ENCODE assay signal across 24 cellular contexts in genomic region chr5:17340363-17340762, GRCh38.
"Had no signal": no experiment of that assay in that cellular context is flagged by ENCODE, and none has a peak within 500 bp of the region (broad histone marks: within the 10 kb centered on the region; RNA-seq: fewer than 3 reads in every experiment).

No MANE protein-coding gene starts in this region.

- H3K4me1 ChIP-seq: adrenal gland, gastroesophageal sphincter, heart left ventricle, left ventricle myocardium inferior, neural progenitor cell, psoas muscle, sigmoid colon, testis had no signal

- H3K4me3 ChIP-seq: adrenal gland, cardiac muscle cell, gastroesophageal sphincter, heart left ventricle, left ventricle myocardium inferior, mucosa of descending colon, neural progenitor cell, psoas muscle, sigmoid colon, spleen, testis, upper lobe of left lung had no signal

- DNase-seq: activated CD4-positive, alpha-beta T cell treated with anti-CD3 and anti-CD28 coated beads, Interleukin-2, amount 50 U/mL, for 1 hour; activated CD8-positive, alpha-beta memory T cell treated with anti-CD3 and anti-CD28 coated beads for 24 hours; activated CD8-positive, alpha-beta memory T cell treated with anti-CD3 and anti-CD28 coated beads, Interleukin-2, amount 50 U/mL, for 48 hours; activated effector memory CD4-positive, alpha-beta T cell treated with anti-CD3 and anti-CD28 coated beads, Interleukin-2, amount 50 U/mL, for 16 hours; activated T-cell treated with anti-CD3 and anti-CD28 coated beads, Interleukin-2, amount 50 U/mL, for 72 hours; effector memory CD4-positive, alpha-beta T cell; heart left ventricle; left ventricle myocardium inferior; mucosa of descending colon; naive B cell; psoas muscle; sigmoid colon; spleen; stimulated activated CD4-positive, alpha-beta T cell treated with anti-CD3 and anti-CD28 coated beads, Interleukin-4, amount 100 ng/mL, for 4 hours; testis; upper lobe of left lung had no signal

- H3K27me3 Mint-ChIP-seq: stimulated activated memory B cell treated with anti-CD40 and anti-IgM and Interleukin-4, amounts not matched to agents 10 μg/mL and 1 μg/mL and 100 μg/mL, for 72 hours had no signal

- H3K9ac ChIP-seq: neural progenitor cell had no signal

- H3K27ac ChIP-seq: adrenal gland, cardiac muscle cell, epithelial cell of prostate, gastroesophageal sphincter, heart left ventricle, left ventricle myocardium inferior, neural progenitor cell, psoas muscle, sigmoid colon, spleen, testis, upper lobe of left lung had no signal

- H2AFZ ChIP-seq: neural progenitor cell had no signal

- ATAC-seq: activated CD4-positive, CD25-positive, alpha-beta regulatory T cell treated with anti-CD3 and anti-CD28 coated beads, Interleukin-2, amount 50 U/mL, for 24 hours; activated naive CD4-positive, alpha-beta T cell treated with anti-CD3 and anti-CD28 coated beads, Interleukin-2, amount 50 U/mL, for 72 hours; activated T-cell treated with anti-CD3 and anti-CD28 coated beads, Interleukin-2, amount 50 U/mL, for 72 hours; gastroesophageal sphincter; heart left ventricle; mucosa of descending colon; psoas muscle; stimulated activated memory B cell treated with anti-CD40 and anti-IgM and Interleukin-4, amounts not matched to agents 10 μg/mL and 1 μg/mL and 100 μg/mL, for 72 hours had no signal

- H3K4me1 Mint-ChIP-seq: neural progenitor cell had no signal

- H3K4me3 Mint-ChIP-seq: activated T-cell treated with anti-CD3 and anti-CD28 coated beads, Interleukin-2, amount 50 U/mL, for 72 hours; naive B cell; neural progenitor cell; stimulated activated memory B cell treated with anti-CD40 and anti-IgM and Interleukin-4, amounts not matched to agents 10 μg/mL and 1 μg/mL and 100 μg/mL, for 72 hours had no signal

- H3K36me3 ChIP-seq: adrenal gland, cardiac muscle cell, gastroesophageal sphincter, heart left ventricle, left ventricle myocardium inferior, neural progenitor cell, sigmoid colon, spleen, upper lobe of left lung had no signal

- H3K36me3 Mint-ChIP-seq: neural progenitor cell; stimulated activated memory B cell treated with anti-CD40 and anti-IgM and Interleukin-4, amounts not matched to agents 10 μg/mL and 1 μg/mL and 100 μg/mL, for 72 hours had no signal

- H3K4me2 ChIP-seq: neural progenitor cell had no signal

- H3K27me3 ChIP-seq: adrenal gland, cardiac muscle cell, gastroesophageal sphincter, heart left ventricle, neural progenitor cell, sigmoid colon, spleen, testis, upper lobe of left lung had no signal

- H3K9me3 ChIP-seq: adrenal gland, gastroesophageal sphincter, mucosa of descending colon, psoas muscle, testis, upper lobe of left lung had no signal

- H3K27ac Mint-ChIP-seq: activated naive CD4-positive, alpha-beta T cell treated with anti-CD3 and anti-CD28 coated beads, Interleukin-2, amount 50 U/mL, for 72 hours; activated T-cell treated with anti-CD3 and anti-CD28 coated beads, Interleukin-2, amount 50 U/mL, for 72 hours; naive B cell; neural progenitor cell; stimulated activated memory B cell treated with anti-CD40 and anti-IgM and Interleukin-4, amounts not matched to agents 10 μg/mL and 1 μg/mL and 100 μg/mL, for 72 hours had no signal
